ENCODE assay signal across 8 cellular contexts in the genomic region with DNA sequence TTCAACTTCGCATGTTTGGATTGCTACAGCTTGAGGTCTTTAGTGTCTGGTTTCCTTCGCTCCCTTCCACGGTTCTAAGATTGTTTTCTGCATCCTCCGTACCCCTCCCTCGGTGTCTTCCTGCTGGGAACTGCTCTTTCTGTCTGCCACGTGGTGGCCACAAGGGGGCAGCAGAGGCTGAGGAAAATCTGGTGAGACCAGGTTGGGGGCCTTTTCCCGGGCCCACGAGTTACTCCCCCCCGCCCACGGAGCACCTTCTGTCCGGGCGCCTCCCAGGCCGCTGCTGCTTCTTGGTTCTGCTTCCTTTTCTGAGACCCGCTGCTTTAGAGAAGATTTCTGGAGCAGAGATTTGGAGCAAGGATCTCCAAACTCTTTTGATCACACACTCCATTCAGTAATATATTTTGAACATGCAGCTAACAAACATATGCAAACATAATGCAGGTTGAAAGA. TPM values are rescaled to one million over a fixed set of nuclear protein-coding genes. Genes with fewer than 3 reads are reported as not detected.
DNase-seq lines count a peak whose midpoint lies in the region; ATAC-seq and TF ChIP-seq lines count a peak whose summit lies in the region.

No MANE protein-coding gene starts in this region.

- H3K4me3 Mint-ChIP-seq in memory B cell = peak overlapping the region; percentile 81

- H3K36me3 Mint-ChIP-seq in memory B cell = no peaks in the 10 kb centered on the region

- TF ChIP-seq CTCF in dorsolateral prefrontal cortex (IDR thresholded peaks at IDR 0.05 in 54 of 56, conservative IDR thresholded peaks at IDR 0.05 in 2 of 56; ENCODE audit: low read depth in 1 of 56, partially characterized antibody in 56 of 56) = peak; percentile 79 to 98 (median 94)

- ATAC-seq in memory B cell (ENCODE audit: low read depth) (peak; percentile 89), GM18909 (IDR thresholded peaks at IDR 0.05; ENCODE audit: poor library complexity, unreplicated experiment) (no peak)

- H3K27ac Mint-ChIP-seq in memory B cell = peak overlapping the region; percentile 76

- H3K27me3 Mint-ChIP-seq in memory B cell = no peaks in the 10 kb centered on the region

- no peaks in the 10 kb centered on the region for H3K27me3 ChIP-seq in dorsolateral prefrontal cortex

- H3K4me3 ChIP-seq in dorsolateral prefrontal cortex = peak overlapping the region in 36 of 59 donors; percentile 5 to 46 (median 30)

- peak overlapping the region in 11 of 59 donors; percentile 3 to 65 (median 30) for H3K27ac ChIP-seq in dorsolateral prefrontal cortex

- H3K9me3 Mint-ChIP-seq in memory B cell = peaks cover 2% of the 10 kb centered on the region

- intact Hi-C loops in dorsolateral prefrontal cortex (cut with DNase I) = loop anchor here (1.0 to 10.0 kb wide), 6 partner anchors 48 to 550 kb away; a partner anchor contains a TSS

- DNase-seq in activated gamma-delta T cell treated with Interleukin-2 at 50 U/mL for 16 hours (peak; percentile 73), activated gamma-delta T cell (lab: John Stamatoyannopoulos, UW) (no peak), NCI-H460 (ENCODE audit: extremely low read depth, low read depth) (peak; percentile 61), dorsolateral prefrontal cortex (peak; percentile 65 to 88 (median 76)), memory B cell (ENCODE audit: low spot score in 2 of 2) (peak; percentile 69 to 75)
- peak; percentile 68 to 69 for DNase-seq in activated CD4-positive, alpha-beta T cell treated with anti-CD3 and anti-CD28 coated beads, Interleukin-2, amount 50 U/mL, for 4 hours
- DNase-seq in stimulated activated CD4-positive, alpha-beta T cell treated with anti-CD3 and anti-CD28 coated beads, TNF-alpha, amount 100 ng/mL, for 48 hours (ENCODE audit: low read depth in 3 of 3) = peak; percentile 38 to 57 (median 48)

- H3K4me1 Mint-ChIP-seq in memory B cell = peaks cover 15% of the 10 kb centered on the region

RNA-seq across cellular contexts. Expression of a gene that starts 21.1 kb away (rescaled TPM):
- total RNA-seq in NCI-H460 (2014; rRNA removed; shearing (Covaris generic)) = 1.5 and 1.7 TPM in 2 replicates
- polyA plus RNA-seq in NCI-H460 (2014; cell fraction: nucleus; rRNA removed) = 0.18 and 2.7 TPM in 2 replicates
- 10 to 100 TPM; 12.7 to 40.3 (median 20.8) TPM for total RNA-seq in dorsolateral prefrontal cortex

RNA-seq across cellular contexts. Expression of a gene that starts 52.5 kb away (rescaled TPM):
- total RNA-seq in NCI-H460 (2014; rRNA removed; shearing (Covaris generic)) = 0.92 and 1.4 TPM in 2 replicates
- 0.29 and 0.56 TPM in 2 replicates for polyA plus RNA-seq in NCI-H460 (2014; cell fraction: nucleus; rRNA removed)
- total RNA-seq in dorsolateral prefrontal cortex = 10 to 100 TPM in 27 of 120 experiments, 1 to 10 TPM in 92, under 1 TPM in 1; 0.87 to 23.5 (median 7.2) TPM

RNA-seq across cellular contexts. Expression of a gene that starts 55.0 kb away (rescaled TPM):
- 9.7 and 10.7 TPM in 2 replicates for total RNA-seq in NCI-H460 (2014; rRNA removed; shearing (Covaris generic))
- 20.7 and 27.9 TPM in 2 replicates for polyA plus RNA-seq in NCI-H460 (2014; cell fraction: nucleus; rRNA removed)
- 10 to 100 TPM; 42.9 to 89.4 (median 59.4) TPM for total RNA-seq in dorsolateral prefrontal cortex
